20 cellular contexts compared by ENCODE assay signal in genomic region chr10:97853006-97853405, GRCh38. TPM values are rescaled to one million over a fixed set of nuclear protein-coding genes. Genes with fewer than 3 reads are reported as not detected.
A peak's percentile ranks its signal among the peaks of the same experiment; 100 is the strongest.
DNase-seq lines count a peak whose midpoint lies in the region; ATAC-seq, FAIRE-seq and TF ChIP-seq lines count a peak whose summit lies in the region.
"Had no signal": no experiment of that assay in that cellular context is flagged by ENCODE, and none has a peak within 500 bp of the region (broad histone marks: within the 10 kb centered on the region; RNA-seq: fewer than 3 reads in every experiment).

No MANE protein-coding gene starts in this region.

- CTCF ChIA-PET in activated CD8-positive, alpha-beta T cell treated with anti-CD3 and anti-CD28 coated beads, Interleukin-2, amount 10 ng/mL, durations not matched to agents 7 days and 5 days (lab: Charles Lee) = interaction anchor here (7.5 to 8.2 kb wide), 2 partner anchors 16 to 60 kb away, joined by 40 to 45 read pairs; no protein-coding TSS in a partner anchor
- CTCF ChIA-PET in activated CD8-positive, alpha-beta T cell treated with anti-CD3 and anti-CD28 coated beads for 36 hours (lab: Charles Lee) = interaction anchor here (1.2 to 1.6 kb wide), 3 partner anchors 10 to 42 kb away, joined by 3 to 8 read pairs (median 3); no protein-coding TSS in a partner anchor
- CTCF ChIA-PET in HepG2 (lab: Yijun Ruan, JAX; ENCODE audit: low intra/inter-chr PET ratio, low total read pairs) = no interaction called here

- H3K27ac ChIP-seq in foreskin keratinocyte (no peak overlapping the region), HepG2 (ENCODE audit: extremely low read length, insufficient read depth, low read length) (no peak overlapping the region)
- H3K27ac ChIP-seq: C4-2B had no signal

- no peaks in the 10 kb centered on the region for H3K36me3 ChIP-seq in HepG2 (replicated peaks in 1 of 2; ENCODE audit: control insufficient read depth in 1 of 2, insufficient read depth in 2 of 2, low read length in 2 of 2)

- H3K4me1 ChIP-seq in foreskin keratinocyte (peaks cover 14% of the 10 kb centered on the region), HepG2 (ENCODE audit: insufficient read depth, low read length) (no peaks in the 10 kb centered on the region)

- no peaks in the 10 kb centered on the region for H3K9me3 ChIP-seq in HepG2 (ENCODE audit: low read length)

- no peak for ATAC-seq in activated CD8-positive, alpha-beta T cell treated with anti-CD3 and anti-CD28 coated beads, Interleukin-2, amount 10 ng/mL, durations not matched to agents 7 days and 5 days
- ATAC-seq in activated CD8-positive, alpha-beta T cell treated with anti-CD3 and anti-CD28 coated beads for 36 hours = no peak
- peak; percentile 43 for ATAC-seq in foreskin keratinocyte
- no peak for ATAC-seq in HepG2
- ATAC-seq in sciatic nerve = no peak

- intact Hi-C loops in activated CD8-positive, alpha-beta T cell treated with anti-CD3 and anti-CD28 coated beads for 36 hours (cut with micrococcal nuclease) = loop anchor here (5.0 kb wide), 1 partner anchor 56 kb away; no protein-coding TSS in a partner anchor
- intact Hi-C loops in HepG2 (cut with micrococcal nuclease; ENCODE audit: unreplicated experiment) (no loop called here), sciatic nerve (cut with DNase I) (no loop called here)

- H3K4me3 ChIP-seq in HepG2 (replicated peaks in 1 of 3; ENCODE audit: insufficient read depth in 1 of 3, low read depth in 2 of 3, low read length in 3 of 3) = no peak overlapping the region

- no peaks in the 10 kb centered on the region for H3K27me3 Mint-ChIP-seq in activated CD8-positive, alpha-beta T cell treated with anti-CD3 and anti-CD28 coated beads, Interleukin-2, amount 10 ng/mL, durations not matched to agents 7 days and 5 days (ENCODE audit: low read depth)
- H3K27me3 Mint-ChIP-seq in activated CD8-positive, alpha-beta T cell treated with anti-CD3 and anti-CD28 coated beads for 36 hours = no peaks in the 10 kb centered on the region

- H3K36me3 Mint-ChIP-seq in activated CD8-positive, alpha-beta T cell treated with anti-CD3 and anti-CD28 coated beads, Interleukin-2, amount 10 ng/mL, durations not matched to agents 7 days and 5 days (ENCODE audit: low read depth) = peaks cover 10% of the 10 kb centered on the region
- H3K36me3 Mint-ChIP-seq in activated CD8-positive, alpha-beta T cell treated with anti-CD3 and anti-CD28 coated beads for 36 hours (ENCODE audit: low read depth) = no peaks in the 10 kb centered on the region
- H3K36me3 Mint-ChIP-seq: IgD-negative memory B cell had no signal

- H3K9ac ChIP-seq in HepG2 (ENCODE audit: insufficient read depth, low read depth, low read length) = no peak overlapping the region

- DNase-seq in activated CD8-positive, alpha-beta T cell treated with anti-CD3 and anti-CD28 coated beads, Interleukin-2, amount 10 ng/mL, durations not matched to agents 7 days and 5 days = no peak
- DNase-seq in activated CD8-positive, alpha-beta T cell treated with anti-CD3 and anti-CD28 coated beads for 36 hours = no peak
- peak; percentile 80 for DNase-seq in RPMI7951 (ENCODE audit: low read depth)
- no peak for DNase-seq in foreskin keratinocyte
- no peak for DNase-seq in HepG2 (ENCODE audit: low spot score)
- no peak for DNase-seq in COLO829 (ENCODE audit: low spot score)
- no peak for DNase-seq in activated T-cell treated with anti-CD3 and anti-CD28 coated beads for 4 hours
- DNase-seq in sciatic nerve (ENCODE audit: low spot score) = no peak
- DNase-seq: H9; Kasumi-1; NCI-H1105 treated with DMSO at 0.1 percent for 48 hours; NCI-H187; NCI-H446; NCI-H69; NK-92 treated with Interleukin-12 subunit alpha and Interleukin-12 subunit beta, amount 100 ng/mL, for 24 hours; RPMI8226 had no signal

- TF ChIP-seq POLR2A in HepG2 (IDR thresholded peaks at IDR 0.05; ENCODE audit: insufficient read depth in 1 of 2, low read depth in 2 of 2, low read length in 2 of 2) = no peak

- WGBS in HepG2 (ENCODE audit: low lambda C conversion rate) = 0% methylated on average over 2 of the region's 4 CpGs

- H3K4me3 Mint-ChIP-seq in activated CD8-positive, alpha-beta T cell treated with anti-CD3 and anti-CD28 coated beads, Interleukin-2, amount 10 ng/mL, durations not matched to agents 7 days and 5 days = no peak overlapping the region
- H3K4me3 Mint-ChIP-seq in activated CD8-positive, alpha-beta T cell treated with anti-CD3 and anti-CD28 coated beads for 36 hours = no peak overlapping the region
- H3K4me3 Mint-ChIP-seq: H9 had no signal

- H3K79me2 ChIP-seq in HepG2 (ENCODE audit: insufficient read depth, low read length) = no peaks in the 10 kb centered on the region

- POLR2A ChIA-PET in activated CD8-positive, alpha-beta T cell treated with anti-CD3 and anti-CD28 coated beads, Interleukin-2, amount 10 ng/mL, durations not matched to agents 7 days and 5 days (lab: Charles Lee) = no interaction called here
- POLR2A ChIA-PET in activated CD8-positive, alpha-beta T cell treated with anti-CD3 and anti-CD28 coated beads for 36 hours (lab: Charles Lee) = no interaction called here
- POLR2A ChIA-PET in HepG2 (lab: Yijun Ruan, JAX) = no interaction called here

- no peak for TF ChIP-seq RAD21 in HepG2 (CRISPR knock-in tag; IDR thresholded peaks at IDR 0.05)

- 0 out of 2 replicates have a peak, but pooled peaks cover 3% of the 10 kb centered on the region for H4K20me1 ChIP-seq in HepG2 (ENCODE audit: insufficient read depth, low read length)

- in situ Hi-C loops in HepG2 (cut with HindIII; ENCODE audit: extremely low pct_ligation_motif_present, low pct_unique_long_range_greater_than_20kb) = no loop called here

- no peak overlapping the region for H2AFZ ChIP-seq in HepG2 (ENCODE audit: low read length)

- H3K27me3 ChIP-seq in foreskin keratinocyte (peaks cover 2% of the 10 kb centered on the region), HepG2 (ENCODE audit: control insufficient read depth in 1 of 2, insufficient read depth in 2 of 2, low read length in 2 of 2) (peaks cover 0 to 22% of the 10 kb centered on the region in 2 experiments; a peak in 3 of 5 replicates)

- no peak overlapping the region for H3K4me2 ChIP-seq in HepG2 (ENCODE audit: low read depth, low read length)

- no TSS peak for BruUV-seq in HepG2 (replicated peaks; lab: Mats Ljungman, UMichigan)

- H3K27ac Mint-ChIP-seq in activated CD8-positive, alpha-beta T cell treated with anti-CD3 and anti-CD28 coated beads, Interleukin-2, amount 10 ng/mL, durations not matched to agents 7 days and 5 days = peak overlapping the region; percentile 37
- H3K27ac Mint-ChIP-seq in activated CD8-positive, alpha-beta T cell treated with anti-CD3 and anti-CD28 coated beads for 36 hours = no peak overlapping the region
- H3K27ac Mint-ChIP-seq: IgD-negative memory B cell had no signal

- H3K9me3 Mint-ChIP-seq in activated CD8-positive, alpha-beta T cell treated with anti-CD3 and anti-CD28 coated beads, Interleukin-2, amount 10 ng/mL, durations not matched to agents 7 days and 5 days (ENCODE audit: insufficient read depth) = no peaks in the 10 kb centered on the region
- no peaks in the 10 kb centered on the region for H3K9me3 Mint-ChIP-seq in activated CD8-positive, alpha-beta T cell treated with anti-CD3 and anti-CD28 coated beads for 36 hours
- H3K9me3 Mint-ChIP-seq: H9 had no signal

- FAIRE-seq in HepG2 (lab: Jason Lieb, UNC) = no peak
- FAIRE-seq: A204.1, GM19239 had no signal

- TF ChIP-seq CTCF in activated CD8-positive, alpha-beta T cell treated with anti-CD3 and anti-CD28 coated beads for 36 hours (IDR thresholded peaks at IDR 0.05) = no peak
- TF ChIP-seq CTCF in foreskin keratinocyte (conservative IDR thresholded peaks at IDR 0.05) = no peak
- TF ChIP-seq CTCF in HepG2 (CRISPR knock-in tag; IDR thresholded peaks at IDR 0.05) = no peak

- no peak for TF ChIP-seq EP300 in HepG2 (IDR thresholded peaks at IDR 0.05; ENCODE audit: low read depth in 2 of 2, low read length in 2 of 2)
- no peak for TF ChIP-seq EP300 in HepG2 (CRISPR knock-in tag; IDR thresholded peaks at IDR 0.05; ENCODE audit: borderline replicate concordance)

- peaks cover 47% of the 10 kb centered on the region for H3K4me1 Mint-ChIP-seq in activated CD8-positive, alpha-beta T cell treated with anti-CD3 and anti-CD28 coated beads, Interleukin-2, amount 10 ng/mL, durations not matched to agents 7 days and 5 days (ENCODE audit: low read depth)
- H3K4me1 Mint-ChIP-seq in activated CD8-positive, alpha-beta T cell treated with anti-CD3 and anti-CD28 coated beads for 36 hours (ENCODE audit: low read depth) = peaks cover 44% of the 10 kb centered on the region

RNA-seq across cellular contexts. Expression of gene GOLGA7B, which starts 3.4 kb away (rescaled TPM):
- total RNA-seq in activated CD8-positive, alpha-beta T cell treated with anti-CD3 and anti-CD28 coated beads, Interleukin-2, amount 10 ng/mL, durations not matched to agents 7 days and 5 days = 10 to 100 TPM; 10.4 to 11.0 TPM
- total RNA-seq in activated CD8-positive, alpha-beta T cell treated with anti-CD3 and anti-CD28 coated beads for 36 hours = 1 to 10 TPM in 1 of 2 experiments, under 1 TPM in 1; 0.92 to 1.1 TPM
- 2.9 and 3.1 TPM in 2 replicates for total RNA-seq in RPMI7951 (2014; rRNA removed; shearing (Covaris generic))
- total RNA-seq in foreskin keratinocyte = 0.63 and 0.68 TPM in 2 replicates
- 0.66 and 0.90 TPM in 2 replicates for polyA plus RNA-seq in foreskin keratinocyte
- total RNA-seq in HepG2 (2016; rRNA removed; fragmentation: Illumina TruSeq; extraction: Trizol) = not detected in 2 replicates
- not detected in 2 replicates for total RNA-seq in HepG2 (2016; cell fraction: cytosol; rRNA removed; fragmentation: Illumina TruSeq; extraction: Trizol; ENCODE audit: low read depth)
- total RNA-seq in HepG2 (2016; cell fraction: insoluble cytoplasmic fraction; rRNA removed; fragmentation: Illumina TruSeq; extraction: Trizol) = not detected in 2 replicates
- not detected in 2 replicates for total RNA-seq in HepG2 (2016; cell fraction: membrane; rRNA removed; fragmentation: Illumina TruSeq; extraction: Trizol)
- total RNA-seq in HepG2 (2016; cell fraction: nucleus; rRNA removed; fragmentation: Illumina TruSeq; extraction: Trizol) = not detected in 2 replicates
- not detected in 2 replicates for polyA plus RNA-seq in HepG2 (2011; rRNA removed)
- polyA plus RNA-seq in HepG2 (2011; cell fraction: cytosol; rRNA removed) = 0.01 TPM in 2 replicates
- polyA plus RNA-seq in HepG2 (2011; cell fraction: nucleus; rRNA removed) = 0.05 and 0.07 TPM in 2 replicates
- 0.11 TPM in 1 of 2 replicates, not detected in the other for polyA plus RNA-seq in HepG2 (2012)
- polyA plus RNA-seq in HepG2 (2016; cell fraction: cytosol; fragmentation: Illumina TruSeq; extraction: Trizol; ENCODE audit: low read depth) = not detected in 2 replicates
- polyA plus RNA-seq in HepG2 (2016; cell fraction: insoluble cytoplasmic fraction; fragmentation: Illumina TruSeq; extraction: Trizol; ENCODE audit: low read depth) = not detected in 2 replicates
- polyA plus RNA-seq in HepG2 (2016; cell fraction: membrane; fragmentation: Illumina TruSeq; extraction: Trizol; ENCODE audit: low read depth) = not detected in 2 replicates
- polyA plus RNA-seq in HepG2 (2016; cell fraction: nucleus; fragmentation: Illumina TruSeq; extraction: Trizol; ENCODE audit: insufficient read depth, low read depth) = not detected in 2 replicates
- polyA minus RNA-seq in HepG2 (2011; rRNA and poly(A)+ RNA removed; ENCODE audit: low replicate concordance) = not detected in 2 replicates
- polyA minus RNA-seq in HepG2 (2011; cell fraction: cytosol; rRNA and poly(A)+ RNA removed) = not detected in 2 replicates
- polyA minus RNA-seq in HepG2 (2011; cell fraction: nucleus; rRNA and poly(A)+ RNA removed) = not detected in 2 replicates
- 4.6 TPM for total RNA-seq in sciatic nerve
- polyA plus RNA-seq: IgD-negative memory B cell had no signal
